25 cellular contexts compared by ENCODE assay signal in the genomic region with DNA sequence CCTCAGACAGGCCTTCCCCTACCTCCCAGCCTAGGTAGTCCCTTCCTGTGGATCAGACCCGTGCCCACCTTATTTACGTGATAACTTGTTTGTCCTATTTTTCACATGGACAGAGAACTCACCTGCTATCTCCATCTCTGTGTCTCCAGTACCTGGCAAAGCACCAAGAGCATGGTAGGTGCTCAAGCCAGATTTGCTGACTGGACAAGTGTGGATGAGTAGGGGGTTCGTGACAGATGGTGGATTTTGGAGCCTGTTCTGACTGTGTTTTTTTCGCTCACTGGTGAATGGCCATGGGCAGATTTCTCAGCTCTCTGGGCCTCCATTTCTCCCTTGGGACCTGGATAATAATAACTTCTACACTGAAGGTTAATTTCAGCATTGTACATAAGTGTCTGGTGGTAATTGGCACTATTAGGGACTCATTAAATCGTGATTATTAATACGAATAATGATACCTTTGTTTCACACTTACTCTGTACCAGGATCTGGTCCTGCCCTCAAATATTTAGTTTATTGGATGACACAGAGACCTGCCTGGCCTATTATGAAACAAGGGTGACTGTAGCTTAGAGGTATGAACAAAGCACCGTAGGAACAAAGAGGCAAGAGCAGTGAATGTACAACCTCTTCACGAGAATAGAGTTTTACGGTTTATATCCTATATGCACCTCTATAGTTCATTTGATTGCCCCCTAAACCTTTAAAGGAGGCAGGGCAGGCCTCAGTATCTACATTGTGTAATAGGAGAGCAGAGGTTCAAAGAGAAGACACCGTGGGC. TPM values are rescaled to one million over a fixed set of nuclear protein-coding genes. Genes with fewer than 3 reads are reported as not detected.
DNase-seq lines count a peak whose midpoint lies in the region; ATAC-seq and TF ChIP-seq lines count a peak whose summit lies in the region.
"Had no signal": no experiment of that assay in that cellular context is flagged by ENCODE, and none has a peak within 500 bp of the region (broad histone marks: within the 10 kb centered on the region; RNA-seq: fewer than 3 reads in every experiment).

No MANE protein-coding gene starts in this region.

- H3K9me2 ChIP-seq in GM23248 (ENCODE audit: insufficient read depth): no peaks in the 10 kb centered on the region
- H3K9me2 ChIP-seq in PC-3 (replicated peaks; ENCODE audit: low read length): no peaks in the 10 kb centered on the region

- H3K79me2 ChIP-seq in GM23248 (ENCODE audit: insufficient read depth): no peaks in the 10 kb centered on the region
- no peaks in the 10 kb centered on the region for H3K79me2 ChIP-seq in PC-3 (ENCODE audit: low read length)

- intact Hi-C loops in PC-3 (cut with micrococcal nuclease): no loop called here
- intact Hi-C loops in left cardiac atrium (cut with DNase I): no loop called here

- TF ChIP-seq CTCF in PC-3 (conservative IDR thresholded peaks at IDR 0.05; ENCODE audit: low read depth, low read length) (no peak), type B pancreatic cell (conservative IDR thresholded peaks at IDR 0.05) (no peak)

- peaks cover 64% of the 10 kb centered on the region for H3K4me1 ChIP-seq in BLaER1
- H3K4me1 ChIP-seq in GM23248 (ENCODE audit: insufficient read depth): peaks cover 20% of the 10 kb centered on the region
- peaks cover 5% of the 10 kb centered on the region; the same call in 1 of the 2 replicates for H3K4me1 ChIP-seq in PC-3 (ENCODE audit: insufficient read depth, low read length)
- H3K4me1 ChIP-seq: vagina had no signal

- DNase-seq in GM23248 (peak; percentile 66), PC-3 (peak; percentile 67), epithelial cell of prostate (ENCODE audit: low read depth, low spot score) (no peak), type B pancreatic cell (ENCODE audit: extremely low spot score, unreplicated experiment) (no peak), left cardiac atrium (no peak)
- no peak for DNase-seq in stimulated activated CD4-positive, alpha-beta T cell treated with anti-CD3 and anti-CD28 coated beads, Interleukin-4, amount 100 ng/mL, for 4 hours
- DNase-seq: activated CD4-positive, alpha-beta T cell treated with anti-CD3 and anti-CD28 coated beads for 48 hours; activated T-cell treated with anti-CD3 and anti-CD28 coated beads, Interleukin-2, amount 50 U/mL, for 48 hours; caudate nucleus; CD4-positive, alpha-beta memory T cell; DMS53; mucosa of descending colon; stimulated activated CD4-positive, alpha-beta T cell treated with anti-CD3 and anti-CD28 coated beads, Interleukin-1b, Interleukin-23, amount 100 ng/mL, for 48 hours; T-helper 17 cell had no signal

- H3K27me3 ChIP-seq in BLaER1 (no peaks in the 10 kb centered on the region), GM23248 (replicated peaks; ENCODE audit: insufficient read depth) (no peaks in the 10 kb centered on the region), PC-3 (ENCODE audit: low read length) (peaks cover 2% of the 10 kb centered on the region; the same call in 1 of the 2 replicates)
- H3K27me3 ChIP-seq: vagina had no signal

- peak overlapping the region; percentile 10 for H3K4me2 ChIP-seq in BLaER1
- no peak overlapping the region for H3K4me2 ChIP-seq in GM23248 (ENCODE audit: unreplicated experiment)
- no peak overlapping the region for H3K4me2 ChIP-seq in PC-3 (ENCODE audit: low read length)

- H3F3A ChIP-seq in GM23248 (ENCODE audit: insufficient read depth) (peaks cover 11% of the 10 kb centered on the region), PC-3 (ENCODE audit: low read length, unreplicated experiment) (no peaks in the 10 kb centered on the region)

- peaks cover 13% of the 10 kb centered on the region for H3K27me3 Mint-ChIP-seq in type B pancreatic cell

- H3K27ac ChIP-seq in BLaER1: no peak overlapping the region
- no peak overlapping the region for H3K27ac ChIP-seq in GM23248
- H3K27ac ChIP-seq in PC-3 (ENCODE audit: low read length): no peak overlapping the region
- peak overlapping the region; percentile 30 for H3K27ac ChIP-seq in epithelial cell of prostate
- H3K27ac ChIP-seq: skin epidermis, suprapubic skin, vagina had no signal

- no peaks in the 10 kb centered on the region for H4K20me1 ChIP-seq in BLaER1
- H4K20me1 ChIP-seq in GM23248 (ENCODE audit: insufficient read depth): no peaks in the 10 kb centered on the region
- H4K20me1 ChIP-seq in PC-3 (ENCODE audit: low read length): no peaks in the 10 kb centered on the region

- 72 to 74% methylated on average over 10 of the region's 10 CpGs for WGBS in GM23248 (ENCODE audit: low coverage in 1 of 2, low lambda C conversion rate in 2 of 2, missing lambda C conversion rate in 2 of 2), 2 experiments

- ATAC-seq in PC-3 (peak; percentile 73), left cardiac atrium (no peak)
- ATAC-seq: mucosa of descending colon; stimulated activated effector memory CD8-positive, alpha-beta T cell treated with anti-CD3 and anti-CD28 coated beads, Interleukin-12 subunit alpha, Interleukin-12 subunit beta, amount 100 ng/mL, for 72 hours; T-helper 17 cell had no signal

- in situ Hi-C loops in GM23248 (cut with MboI): loop anchor here (5.0 kb wide), 1 partner anchor 45 kb away; no protein-coding TSS in a partner anchor

- CTCF ChIA-PET in PC-3 (lab: Charles Lee): no interaction called here

- H3K36me3 Mint-ChIP-seq in type B pancreatic cell: no peaks in the 10 kb centered on the region
- H3K36me3 Mint-ChIP-seq: CD4-positive, alpha-beta memory T cell; stimulated activated effector memory CD8-positive, alpha-beta T cell treated with anti-CD3 and anti-CD28 coated beads, Interleukin-12 subunit alpha, Interleukin-12 subunit beta, amount 100 ng/mL, for 72 hours had no signal

- no peaks in the 10 kb centered on the region for H3K9me3 Mint-ChIP-seq in type B pancreatic cell
- H3K9me3 Mint-ChIP-seq: activated naive CD4-positive, alpha-beta T cell treated with anti-CD3 and anti-CD28 coated beads for 36 hours; CD4-positive, alpha-beta memory T cell; stimulated activated effector memory CD8-positive, alpha-beta T cell treated with anti-CD3 and anti-CD28 coated beads, Interleukin-12 subunit alpha, Interleukin-12 subunit beta, amount 100 ng/mL, for 72 hours had no signal

- no peak overlapping the region for H3K4me3 ChIP-seq in BLaER1
- H3K4me3 ChIP-seq in GM23248: no peak overlapping the region
- H3K4me3 ChIP-seq in PC-3 (ENCODE audit: low read length): no peak overlapping the region
- H3K4me3 ChIP-seq: mucosa of descending colon, skin epidermis, suprapubic skin, vagina had no signal

- H3K9me3 ChIP-seq in BLaER1: no peaks in the 10 kb centered on the region
- no peaks in the 10 kb centered on the region for H3K9me3 ChIP-seq in GM23248 (ENCODE audit: low read depth)
- no peaks in the 10 kb centered on the region for H3K9me3 ChIP-seq in PC-3 (ENCODE audit: low read length)
- H3K9me3 ChIP-seq: mucosa of descending colon, suprapubic skin, vagina had no signal

- no peaks in the 10 kb centered on the region for H3K4me1 Mint-ChIP-seq in type B pancreatic cell (ENCODE audit: unreplicated experiment)

- H3K9ac ChIP-seq in BLaER1 (no peak overlapping the region), GM23248 (no peak overlapping the region), PC-3 (ENCODE audit: low read length) (no peak overlapping the region)

- H2AFZ ChIP-seq in GM23248 (no peak overlapping the region), PC-3 (ENCODE audit: low read length) (no peak overlapping the region)

- H3K27ac Mint-ChIP-seq in type B pancreatic cell: no peak overlapping the region
- H3K27ac Mint-ChIP-seq: activated naive CD4-positive, alpha-beta T cell treated with anti-CD3 and anti-CD28 coated beads for 36 hours; progenitor cell of endocrine pancreas; stimulated activated effector memory CD8-positive, alpha-beta T cell treated with anti-CD3 and anti-CD28 coated beads, Interleukin-12 subunit alpha, Interleukin-12 subunit beta, amount 100 ng/mL, for 72 hours; T-helper 17 cell had no signal

- POLR2A ChIA-PET in PC-3 (lab: Charles Lee; ENCODE audit: unreplicated experiment): no interaction called here

- no peak overlapping the region for H3K4me3 Mint-ChIP-seq in type B pancreatic cell
- H3K4me3 Mint-ChIP-seq: activated naive CD4-positive, alpha-beta T cell treated with anti-CD3 and anti-CD28 coated beads for 36 hours; CD4-positive, alpha-beta memory T cell; stimulated activated effector memory CD8-positive, alpha-beta T cell treated with anti-CD3 and anti-CD28 coated beads, Interleukin-12 subunit alpha, Interleukin-12 subunit beta, amount 100 ng/mL, for 72 hours; T-helper 17 cell had no signal

- BruUV-seq in PC-3 (replicated peaks; lab: Mats Ljungman, UMichigan): no TSS peak

- H3K36me3 ChIP-seq in BLaER1: no peaks in the 10 kb centered on the region
- H3K36me3 ChIP-seq in GM23248 (ENCODE audit: low read depth): no peaks in the 10 kb centered on the region
- H3K36me3 ChIP-seq in PC-3 (ENCODE audit: low read depth, low read length): no peaks in the 10 kb centered on the region
- H3K36me3 ChIP-seq: suprapubic skin, vagina had no signal

RNA-seq across cellular contexts. Expression of gene SLC26A9, which starts 24.5 kb away (rescaled TPM):
- total RNA-seq in GM23248 (2014; rRNA removed; shearing (Covaris generic)): not detected in 2 replicates
- not detected in 2 replicates for polyA plus RNA-seq in GM23248 (2016; fragmentation: Nextera tagmentation; extraction: Ambion mirVana)
- not detected in 2 replicates for total RNA-seq in PC-3 (2014; rRNA removed)
- 0.45 and 2.5 TPM in 2 replicates for total RNA-seq in type B pancreatic cell (ENCODE audit: low replicate concordance)
- 10 to 100 TPM; 11.3 to 25.4 TPM for total RNA-seq in left cardiac atrium
- total RNA-seq: activated naive CD4-positive, alpha-beta T cell treated with anti-CD3 and anti-CD28 coated beads for 36 hours; CD4-positive, alpha-beta memory T cell; dermis microvascular lymphatic vessel endothelial cell; liver; mucosa of descending colon; T-helper 17 cell had no signal
- polyA plus RNA-seq: CD4-positive, alpha-beta memory T cell; liver; neural cell had no signal

RNA-seq across cellular contexts. Expression of gene RAB7B, which starts 35.5 kb away (rescaled TPM):
- total RNA-seq in GM23248 (2014; rRNA removed; shearing (Covaris generic)): 2.8 and 7.1 TPM in 2 replicates
- 7.6 and 7.7 TPM in 2 replicates for polyA plus RNA-seq in GM23248 (2016; fragmentation: Nextera tagmentation; extraction: Ambion mirVana)
- total RNA-seq in PC-3 (2014; rRNA removed) (not detected in 2 replicates), type B pancreatic cell (ENCODE audit: low replicate concordance) (0.26 and 0.82 TPM in 2 replicates), left cardiac atrium (1 to 10 TPM; 2.4 to 4.5 TPM)
- total RNA-seq: activated naive CD4-positive, alpha-beta T cell treated with anti-CD3 and anti-CD28 coated beads for 36 hours; dermis microvascular lymphatic vessel endothelial cell; endothelial cell of umbilical vein; progenitor cell of endocrine pancreas had no signal
- polyA plus RNA-seq: CD4-positive, alpha-beta memory T cell; neural cell had no signal

RNA-seq across cellular contexts. Expression of gene CTSE, which starts 56.0 kb away (rescaled TPM):
- not detected in 2 replicates for total RNA-seq in GM23248 (2014; rRNA removed; shearing (Covaris generic))
- not detected in 2 replicates for polyA plus RNA-seq in GM23248 (2016; fragmentation: Nextera tagmentation; extraction: Ambion mirVana)
- total RNA-seq in PC-3 (2014; rRNA removed) (0.51 TPM in 1 of 2 replicates, not detected in the other), type B pancreatic cell (ENCODE audit: low replicate concordance) (28.6 and 42.0 TPM in 2 replicates), left cardiac atrium (not detected)
- total RNA-seq: activated naive CD4-positive, alpha-beta T cell treated with anti-CD3 and anti-CD28 coated beads for 36 hours; CD4-positive, alpha-beta memory T cell; dermis microvascular lymphatic vessel endothelial cell; endothelial cell of umbilical vein; suprapubic skin; T-helper 17 cell; vagina had no signal
- polyA plus RNA-seq: CD4-positive, alpha-beta memory T cell; neural cell had no signal

Comparison
In these comparisons a context has a peak if more than half of its experiments do, and no peak if none do; other contexts are left out.
1. DNase-seq: peak in GM23248 (single experiment) and PC-3 (single experiment); none in epithelial cell of prostate (single experiment), type B pancreatic cell (single experiment), stimulated activated CD4-positive, alpha-beta T cell treated with anti-CD3 and anti-CD28 coated beads, Interleukin-4, amount 100 ng/mL, for 4 hours (0 of 2) and left cardiac atrium (single experiment).
2. RNA of gene CTSE, which starts 56.0 kb away (total RNA-seq): 28.6 to 42.0 TPM in type B pancreatic cell; 0.51 TPM in PC-3, not detected in left cardiac atrium and not detected in GM23248; every median in the first group is over 10 times any median in the second.